ENCODE assay signal across 19 cellular contexts in genomic region chr10:24262929-24263653, GRCh38. TPM values are rescaled to one million over a fixed set of nuclear protein-coding genes. Genes with fewer than 3 reads are reported as not detected.
DNase-seq lines count a peak whose midpoint lies in the region; ATAC-seq and TF ChIP-seq lines count a peak whose summit lies in the region.
"Had no signal": no experiment of that assay in that cellular context is flagged by ENCODE, and none has a peak within 500 bp of the region (broad histone marks: within the 10 kb centered on the region; RNA-seq: fewer than 3 reads in every experiment).

No MANE protein-coding gene starts in this region.

- ATAC-seq in Right ventricle myocardium inferior, result peak; percentile 62
- ATAC-seq in GM21423 (IDR thresholded peaks at IDR 0.05; ENCODE audit: unreplicated experiment), result no peak
- ATAC-seq: natural killer cell treated with Interleukin-12 subunit alpha and Interleukin-12 subunit beta and Interleukin-15 and Interleukin-18, amount 100 ng/mL, for 72 hours; Panc1 had no signal

- DNase-seq in Right ventricle myocardium inferior (ENCODE audit: missing footprints), result no peak
- no peak for DNase-seq in right atrium auricular region (ENCODE audit: low spot score)
- DNase-seq in fibroblast of pulmonary artery (ENCODE audit: low read depth), result peak; percentile 50
- peak; percentile 23 to 69 for DNase-seq in tibial nerve (ENCODE audit: low spot score in 2 of 2)
- DNase-seq in CD4-positive, alpha-beta memory T cell, result no peak
- DNase-seq in NCI-H2029 treated with DMSO at 0.1 percent for 48 hours (lab: John Stamatoyannopoulos, UW), result no peak
- DNase-seq: activated CD4-positive, alpha-beta T cell treated with anti-CD3 and anti-CD28 coated beads, Interleukin-2, amount 10 ng/mL, durations not matched to agents 24 days and 14 days; activated CD8-positive, alpha-beta memory T cell treated with anti-CD3 and anti-CD28 coated beads, Interleukin-2, amount 50 U/mL, for 4 hours; activated effector memory CD4-positive, alpha-beta T cell treated with anti-CD3 and anti-CD28 coated beads, Interleukin-2, amount 50 U/mL, for 16 hours; DMS 273 treated with DMSO at 0.1 percent for 48 hours; NCI-H1436; posterior cingulate gyrus; stimulated activated CD4-positive, alpha-beta T cell treated with anti-CD3 and anti-CD28 coated beads, Interleukin-12 subunit alpha, Interleukin-12 subunit beta, amount 100 ng/mL, for 4 hours had no signal

- H3K9me3 ChIP-seq in right atrium auricular region, result no peaks in the 10 kb centered on the region
- H3K9me3 ChIP-seq in mesodermal cell (ENCODE audit: control insufficient read depth, low read length), result no peaks in the 10 kb centered on the region
- H3K9me3 ChIP-seq in tibial nerve, result no peaks in the 10 kb centered on the region
- no peaks in the 10 kb centered on the region for H3K9me3 ChIP-seq in CD4-positive, alpha-beta memory T cell (ENCODE audit: control insufficient read depth in 1 of 2, low read length in 2 of 2)

- TF ChIP-seq EP300 in tibial nerve (IDR thresholded peaks at IDR 0.05), result peak in 1 of 2 donors; percentile 77

- H3K27me3 ChIP-seq in right atrium auricular region (no peaks in the 10 kb centered on the region), tibial nerve (no peaks in the 10 kb centered on the region)
- no peaks in the 10 kb centered on the region for H3K27me3 ChIP-seq in CD4-positive, alpha-beta memory T cell (ENCODE audit: insufficient read depth, low read length)
- H3K27me3 ChIP-seq: BLaER1 treated with 17β-estradiol and CSF1 and Interleukin-3, amounts not matched to agents 10 nM and 100 nM had no signal

- POLR2A ChIA-PET in CD4-positive, alpha-beta memory T cell (lab: Charles Lee; ENCODE audit: partially characterized antibody), result no interaction called here

- intact Hi-C loops in Right ventricle myocardium inferior (cut with DNase I), result no loop called here
- intact Hi-C loops in CD4-positive, alpha-beta memory T cell (cut with micrococcal nuclease), result no loop called here

- H3K4me3 ChIP-seq in right atrium auricular region, result no peak overlapping the region
- no peak overlapping the region for H3K4me3 ChIP-seq in fibroblast of pulmonary artery (replicated peaks; ENCODE audit: low read depth, low read length)
- H3K4me3 ChIP-seq in mesodermal cell (ENCODE audit: extremely low read depth, insufficient read depth, low read length, poor library complexity, severe bottlenecking), result no peak overlapping the region
- H3K4me3 ChIP-seq in tibial nerve, result no peak overlapping the region
- no peak overlapping the region for H3K4me3 ChIP-seq in CD4-positive, alpha-beta memory T cell (ENCODE audit: low read length in 2 of 2)
- H3K4me3 ChIP-seq: BLaER1 treated with 17β-estradiol and CSF1 and Interleukin-3, amounts not matched to agents 10 nM and 100 nM; lung had no signal

- no peak for TF ChIP-seq CTCF in right atrium auricular region (IDR thresholded peaks at IDR 0.05)
- no peak for TF ChIP-seq CTCF in fibroblast of pulmonary artery (IDR thresholded peaks at IDR 0.05; ENCODE audit: low read length, missing control alignments)
- TF ChIP-seq CTCF in tibial nerve (IDR thresholded peaks at IDR 0.05), result no peak

- WGBS in mesodermal cell (ENCODE audit: insufficient coverage in 2 of 2), 2 experiments, result 89 to 92% methylated on average over 3 to 5 of the region's 8 CpGs
- WGBS in tibial nerve, 2 donors, result 66 to 67% methylated on average over 8 of the region's 8 CpGs

- TF ChIP-seq POLR2A in tibial nerve (IDR thresholded peaks at IDR 0.05), result no peak

- H3K4me1 Mint-ChIP-seq in CD4-positive, alpha-beta memory T cell, result no peaks in the 10 kb centered on the region
- H3K4me1 Mint-ChIP-seq: activated CD4-positive, alpha-beta T cell treated with anti-CD3 and anti-CD28 coated beads, Interleukin-2, amount 10 ng/mL, durations not matched to agents 24 days and 14 days had no signal

- peaks cover 0 to 34% of the 10 kb centered on the region in 2 donors for H3K4me1 ChIP-seq in right atrium auricular region
- peaks cover 12% of the 10 kb centered on the region for H3K4me1 ChIP-seq in mesodermal cell (ENCODE audit: control insufficient read depth, insufficient read depth, low read length, poor library complexity, severe bottlenecking)
- peaks cover 0 to 28% (median 2%) of the 10 kb centered on the region in 4 donors for H3K4me1 ChIP-seq in tibial nerve
- no peaks in the 10 kb centered on the region for H3K4me1 ChIP-seq in CD4-positive, alpha-beta memory T cell (ENCODE audit: insufficient read depth, low read length)

- H3K36me3 ChIP-seq in right atrium auricular region, result no peaks in the 10 kb centered on the region
- no peaks in the 10 kb centered on the region for H3K36me3 ChIP-seq in mesodermal cell (ENCODE audit: control insufficient read depth, insufficient read depth, low read length)
- peaks cover 0 to 14% (median 0%) of the 10 kb centered on the region in 3 donors for H3K36me3 ChIP-seq in tibial nerve
- no peaks in the 10 kb centered on the region for H3K36me3 ChIP-seq in CD4-positive, alpha-beta memory T cell (ENCODE audit: insufficient read depth, low read length)
- H3K36me3 ChIP-seq: BLaER1 treated with 17β-estradiol and CSF1 and Interleukin-3, amounts not matched to agents 10 nM and 100 nM had no signal

- peaks cover 0 to 7% of the 10 kb centered on the region in 2 donors for H3K27me3 Mint-ChIP-seq in CD4-positive, alpha-beta memory T cell
- H3K27me3 Mint-ChIP-seq: activated CD4-positive, alpha-beta T cell treated with anti-CD3 and anti-CD28 coated beads, Interleukin-2, amount 10 ng/mL, durations not matched to agents 24 days and 14 days; natural killer cell treated with Interleukin-12 subunit alpha and Interleukin-12 subunit beta and Interleukin-15 and Interleukin-18, amount 100 ng/mL, for 72 hours had no signal

- H3K27ac ChIP-seq in right atrium auricular region (peak overlapping the region in 1 of 2 donors; percentile 57), mesodermal cell (ENCODE audit: low read depth, low read length, severe bottlenecking) (peak overlapping the region; percentile 72), tibial nerve (peak overlapping the region in 2 of 4 donors; percentile 34 to 47)
- H3K27ac ChIP-seq in CD4-positive, alpha-beta memory T cell (ENCODE audit: low read depth, low read length), result no peak overlapping the region
- H3K27ac ChIP-seq: BLaER1 treated with 17β-estradiol and CSF1 and Interleukin-3, amounts not matched to agents 10 nM and 100 nM had no signal

- H3K36me3 Mint-ChIP-seq in CD4-positive, alpha-beta memory T cell, result no peaks in the 10 kb centered on the region
- H3K36me3 Mint-ChIP-seq: natural killer cell treated with Interleukin-12 subunit alpha and Interleukin-12 subunit beta and Interleukin-15 and Interleukin-18, amount 100 ng/mL, for 72 hours had no signal

- no peak overlapping the region for H3K4me3 Mint-ChIP-seq in CD4-positive, alpha-beta memory T cell
- H3K4me3 Mint-ChIP-seq: activated CD4-positive, alpha-beta T cell treated with anti-CD3 and anti-CD28 coated beads, Interleukin-2, amount 10 ng/mL, durations not matched to agents 24 days and 14 days; natural killer cell treated with Interleukin-12 subunit alpha and Interleukin-12 subunit beta and Interleukin-15 and Interleukin-18, amount 100 ng/mL, for 72 hours had no signal

- peaks cover 0 to 8% (median under 1%) of the 10 kb centered on the region in 8 donors for H3K9me3 Mint-ChIP-seq in CD4-positive, alpha-beta memory T cell

- CTCF ChIA-PET in CD4-positive, alpha-beta memory T cell (lab: Charles Lee; ENCODE audit: partially characterized antibody), result no interaction called here

- no peak overlapping the region for H3K27ac Mint-ChIP-seq in CD4-positive, alpha-beta memory T cell
- H3K27ac Mint-ChIP-seq: activated CD4-positive, alpha-beta T cell treated with anti-CD3 and anti-CD28 coated beads, Interleukin-2, amount 10 ng/mL, durations not matched to agents 24 days and 14 days; natural killer cell treated with Interleukin-12 subunit alpha and Interleukin-12 subunit beta and Interleukin-15 and Interleukin-18, amount 100 ng/mL, for 72 hours had no signal

RNA-seq across cellular contexts. Expression of gene KIAA1217, which starts 54.2 kb away (rescaled TPM):
- total RNA-seq in Right ventricle myocardium inferior, result 45.0 TPM
- total RNA-seq in right atrium auricular region, result 10 to 100 TPM; 24.0 to 33.3 TPM
- 8.4 TPM for polyA plus RNA-seq in mesodermal cell (2013, experiment 1 of 2)
- polyA plus RNA-seq in mesodermal cell (2013, experiment 2 of 2), result 7.4 TPM
- 10 to 100 TPM; 38.5 to 88.1 (median 58.3) TPM for total RNA-seq in tibial nerve
- total RNA-seq in CD4-positive, alpha-beta memory T cell, result under 1 TPM; 0.69 to 0.70 TPM
- under 1 TPM in 1 of 2 donors, not detected in 1; 0.75 TPM for polyA plus RNA-seq in CD4-positive, alpha-beta memory T cell

Comparison
In these comparisons a context has a peak if more than half of its experiments do, and no peak if none do; other contexts are left out.
1. DNase-seq: peak in fibroblast of pulmonary artery (single experiment) and tibial nerve (2 of 2); none in Right ventricle myocardium inferior (single experiment), right atrium auricular region (single experiment), CD4-positive, alpha-beta memory T cell (0 of 5) and NCI-H2029 treated with DMSO at 0.1 percent for 48 hours (single experiment).
2. RNA of gene KIAA1217, which starts 54.2 kb away (total RNA-seq): 38.5 to 88.1 TPM in tibial nerve, 45.0 TPM in Right ventricle myocardium inferior (single experiment) and 24.0 to 33.3 TPM in right atrium auricular region; 0.69 to 0.70 TPM in CD4-positive, alpha-beta memory T cell; every median in the first group is over 10 times any median in the second.